In the genomic region with DNA sequence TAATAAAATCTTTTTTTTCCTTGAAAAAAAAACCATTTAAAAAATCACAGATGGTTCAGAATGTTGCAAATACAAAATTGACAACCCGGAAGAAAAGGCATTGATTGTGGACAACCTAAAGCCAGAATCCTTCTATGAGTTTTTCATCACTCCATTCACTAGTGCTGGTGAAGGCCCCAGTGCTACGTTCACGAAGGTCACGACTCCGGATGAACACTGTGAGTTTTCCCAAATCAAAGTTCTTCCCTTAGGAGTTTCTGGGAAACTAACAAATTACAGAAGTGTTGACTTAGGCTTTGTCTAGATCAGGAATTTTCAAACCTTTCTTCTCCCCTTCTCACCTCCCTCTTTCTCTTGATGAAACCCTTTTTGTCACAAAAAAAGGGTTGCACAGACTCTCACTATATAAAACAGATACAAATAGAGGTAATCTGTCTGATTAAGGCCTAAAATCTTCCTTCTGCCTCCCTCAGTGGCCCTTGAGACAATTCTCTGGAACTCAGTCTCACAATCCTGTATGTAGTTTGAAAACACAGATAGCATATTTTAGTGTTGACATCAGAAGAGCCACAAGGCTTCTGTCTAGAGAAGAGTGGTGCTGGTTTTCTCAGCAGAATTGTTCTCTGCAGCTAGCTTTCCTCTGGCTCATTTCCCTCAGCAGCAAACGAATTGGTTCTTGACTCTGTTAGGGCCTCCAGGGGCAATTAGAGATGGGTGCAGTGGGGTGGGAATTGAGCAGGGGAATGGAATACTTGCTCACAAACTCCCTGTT, we compare ENCODE assay signal across 14 cellular contexts.
DNase-seq lines count a peak whose midpoint lies in the region; ATAC-seq and TF ChIP-seq lines count a peak whose summit lies in the region.
"Had no signal": no experiment of that assay in that cellular context is flagged by ENCODE, and none has a peak within 500 bp of the region (broad histone marks: within the 10 kb centered on the region; RNA-seq: fewer than 3 reads in every experiment).

No MANE protein-coding gene starts in this region.

- no peak overlapping the region for H3K4me3 Mint-ChIP-seq in activated naive CD8-positive, alpha-beta T cell treated with anti-CD3 and anti-CD28 coated beads, Interleukin-2, amount 50 U/mL, for 24 hours
- H3K4me3 Mint-ChIP-seq: activated CD8-positive, alpha-beta T cell treated with anti-CD3 and anti-CD28 coated beads, Interleukin-2, amount 10 ng/mL, durations not matched to agents 7 days and 5 days; activated naive CD4-positive, alpha-beta T cell treated with anti-CD3 and anti-CD28 coated beads, Interleukin-2, amount 50 U/mL, for 24 hours had no signal

- no peak overlapping the region for H3K4me3 ChIP-seq in uterus
- H3K4me3 ChIP-seq: mucosa of descending colon, thoracic aorta had no signal

- TF ChIP-seq CTCF in uterus (IDR thresholded peaks at IDR 0.05), result no peak

- H3K27ac ChIP-seq in uterus, result peak overlapping the region; percentile 73 to 75

- no peaks in the 10 kb centered on the region for H3K4me1 Mint-ChIP-seq in activated naive CD8-positive, alpha-beta T cell treated with anti-CD3 and anti-CD28 coated beads, Interleukin-2, amount 50 U/mL, for 24 hours
- H3K4me1 Mint-ChIP-seq: activated naive CD4-positive, alpha-beta T cell treated with anti-CD3 and anti-CD28 coated beads, Interleukin-2, amount 50 U/mL, for 24 hours had no signal

- peaks cover 2 to 7% of the 10 kb centered on the region in 2 donors for H3K4me1 ChIP-seq in uterus
- H3K4me1 ChIP-seq: Caco-2 had no signal

- DNase-seq in HS-5 (ENCODE audit: low read depth) (peak; percentile 50), dedifferentiated amniotic fluid mesenchymal stem cell (ENCODE audit: extremely low spot score) (peak; percentile 65), islet precursor cell (peak; percentile 80), uterus (no peak), germinal center (ENCODE audit: low spot score) (no peak), activated gamma-delta T cell (lab: John Stamatoyannopoulos, UW) (no peak)
- DNase-seq in activated naive CD8-positive, alpha-beta T cell treated with anti-CD3 and anti-CD28 coated beads, Interleukin-2, amount 50 U/mL, for 24 hours, result no peak
- DNase-seq: activated CD8-positive, alpha-beta T cell treated with anti-CD3 and anti-CD28 coated beads, Interleukin-2, amount 10 ng/mL, durations not matched to agents 7 days and 5 days; Caco-2; effector CD4-positive, alpha-beta T cell; mucosa of descending colon had no signal

- H3K36me3 ChIP-seq in uterus, result no peaks in the 10 kb centered on the region

- no peaks in the 10 kb centered on the region for H3K27me3 ChIP-seq in uterus

- no peak for TF ChIP-seq POLR2A in uterus (IDR thresholded peaks at IDR 0.05)

- peaks cover 30% of the 10 kb centered on the region for H3K27me3 Mint-ChIP-seq in activated naive CD8-positive, alpha-beta T cell treated with anti-CD3 and anti-CD28 coated beads, Interleukin-2, amount 50 U/mL, for 24 hours

- no peaks in the 10 kb centered on the region for H3K9me3 ChIP-seq in uterus
- H3K9me3 ChIP-seq: mucosa of descending colon, thoracic aorta had no signal

- no peaks in the 10 kb centered on the region for H3K36me3 Mint-ChIP-seq in activated naive CD8-positive, alpha-beta T cell treated with anti-CD3 and anti-CD28 coated beads, Interleukin-2, amount 50 U/mL, for 24 hours (ENCODE audit: low read depth)
- H3K36me3 Mint-ChIP-seq: activated naive CD4-positive, alpha-beta T cell treated with anti-CD3 and anti-CD28 coated beads, Interleukin-2, amount 50 U/mL, for 24 hours had no signal

- H3K9me3 Mint-ChIP-seq in activated naive CD8-positive, alpha-beta T cell treated with anti-CD3 and anti-CD28 coated beads, Interleukin-2, amount 50 U/mL, for 24 hours, result no peaks in the 10 kb centered on the region
- H3K9me3 Mint-ChIP-seq: activated naive CD4-positive, alpha-beta T cell treated with anti-CD3 and anti-CD28 coated beads, Interleukin-2, amount 50 U/mL, for 24 hours had no signal

- no peak for ATAC-seq in activated naive CD8-positive, alpha-beta T cell treated with anti-CD3 and anti-CD28 coated beads, Interleukin-2, amount 50 U/mL, for 24 hours
- ATAC-seq: activated CD8-positive, alpha-beta T cell treated with anti-CD3 and anti-CD28 coated beads, Interleukin-2, amount 10 ng/mL, durations not matched to agents 7 days and 5 days; mucosa of descending colon; Panc1 had no signal

- intact Hi-C loops in uterus (cut with DNase I; ENCODE audit: low total_unique reads), result no loop called here

- H3K27ac Mint-ChIP-seq in activated naive CD8-positive, alpha-beta T cell treated with anti-CD3 and anti-CD28 coated beads, Interleukin-2, amount 50 U/mL, for 24 hours, result no peak overlapping the region
- H3K27ac Mint-ChIP-seq: activated CD8-positive, alpha-beta T cell treated with anti-CD3 and anti-CD28 coated beads, Interleukin-2, amount 10 ng/mL, durations not matched to agents 7 days and 5 days; activated naive CD4-positive, alpha-beta T cell treated with anti-CD3 and anti-CD28 coated beads, Interleukin-2, amount 50 U/mL, for 24 hours had no signal

Comparison
In these comparisons a context has a peak if more than half of its experiments do, and no peak if none do; other contexts are left out.
1. DNase-seq: peak in HS-5 (single experiment), dedifferentiated amniotic fluid mesenchymal stem cell (single experiment) and islet precursor cell (single experiment); none in uterus (0 of 2), germinal center (single experiment), activated gamma-delta T cell (single experiment) and activated naive CD8-positive, alpha-beta T cell treated with anti-CD3 and anti-CD28 coated beads, Interleukin-2, amount 50 U/mL, for 24 hours (single experiment).